ENCODE assay signal across 9 cellular contexts in genomic region chr17:28547623-28548416, GRCh38. TPM values are rescaled to one million over a fixed set of nuclear protein-coding genes. Genes with fewer than 3 reads are reported as not detected.
A peak's percentile ranks its signal among the peaks of the same experiment; 100 is the strongest.
DNase-seq lines count a peak whose midpoint lies in the region; ATAC-seq, FAIRE-seq and TF ChIP-seq lines count a peak whose summit lies in the region.
"Had no signal": no experiment of that assay in that cellular context is flagged by ENCODE, and none has a peak within 500 bp of the region (broad histone marks: within the 10 kb centered on the region; RNA-seq: fewer than 3 reads in every experiment).

No MANE protein-coding gene starts in this region.

- FAIRE-seq in HTR-8/SVneo (lab: Jason Lieb, UNC), result peak; percentile 74

- peak overlapping the region; percentile 79 to 84 for H3K27ac Mint-ChIP-seq in activated naive CD4-positive, alpha-beta T cell treated with anti-CD3 and anti-CD28 coated beads, Interleukin-2, amount 50 U/mL, for 72 hours

- peaks cover 0 to 7% of the 10 kb centered on the region in 2 donors for H3K36me3 Mint-ChIP-seq in activated naive CD4-positive, alpha-beta T cell treated with anti-CD3 and anti-CD28 coated beads, Interleukin-2, amount 50 U/mL, for 72 hours

- intact Hi-C loops in Right ventricle myocardium inferior (cut with DNase I) (loop anchor here (2.0 kb wide), 1 partner anchor 65 kb away; no protein-coding TSS in a partner anchor), posterior vena cava (cut with DNase I) (no loop called here)

- peak; percentile 78 for ATAC-seq in SK-N-SH treated with all-trans-retinoic acid at 6 μM for 48 hours
- peak; percentile 45 to 47 for ATAC-seq in activated naive CD4-positive, alpha-beta T cell treated with anti-CD3 and anti-CD28 coated beads, Interleukin-2, amount 50 U/mL, for 72 hours
- peak; percentile 62 for ATAC-seq in Right ventricle myocardium inferior
- no peak for ATAC-seq in GM18870 (IDR thresholded peaks at IDR 0.05; ENCODE audit: unreplicated experiment)

- no peaks in the 10 kb centered on the region for H3K9me3 Mint-ChIP-seq in activated naive CD4-positive, alpha-beta T cell treated with anti-CD3 and anti-CD28 coated beads, Interleukin-2, amount 50 U/mL, for 72 hours

- DNase-seq in SIG-M5 treated with dmso at 0.1 percent for 504 hours (lab: John Stamatoyannopoulos, UW; ENCODE audit: unreplicated experiment) (peak; percentile 70), SIG-M5 (lab: John Stamatoyannopoulos, UW) (no peak), HTR-8/SVneo (ENCODE audit: insufficient read length, low spot score) (peak; percentile 87), Right ventricle myocardium inferior (ENCODE audit: missing footprints) (peak; percentile 87), posterior vena cava (ENCODE audit: low spot score) (peak; percentile 92)
- DNase-seq in activated naive CD4-positive, alpha-beta T cell treated with anti-CD3 and anti-CD28 coated beads, Interleukin-2, amount 50 U/mL, for 72 hours (ENCODE audit: low spot score in 2 of 2), result peak; percentile 75 to 84

TF ChIP-seq in SK-N-SH treated with all-trans-retinoic acid at 6 μM for 48 hours, 23 proteins besides CTCF, POLR2A, EP300 and RAD21:
- no peak for TF ChIP-seq GLIS3 (CRISPR knock-in tag; IDR thresholded peaks at IDR 0.05)
- no peak for TF ChIP-seq TCF4 (CRISPR knock-in tag; IDR thresholded peaks at IDR 0.05; ENCODE audit: borderline replicate concordance)
- no peak for TF ChIP-seq PATZ1 (CRISPR knock-in tag; IDR thresholded peaks at IDR 0.05; ENCODE audit: borderline replicate concordance)
- no peak for TF ChIP-seq ZNF70 (CRISPR knock-in tag; IDR thresholded peaks at IDR 0.05)
- no peak for TF ChIP-seq POU6F1 (CRISPR knock-in tag; IDR thresholded peaks at IDR 0.05; ENCODE audit: borderline replicate concordance, low read depth)
- TF ChIP-seq ZFP3 (CRISPR knock-in tag; IDR thresholded peaks at IDR 0.05), result no peak

RNA-seq across cellular contexts. Expression of gene UNC119, which starts 4.6 kb away (rescaled TPM):
- 10 to 100 TPM; 53.0 to 56.6 TPM for total RNA-seq in activated naive CD4-positive, alpha-beta T cell treated with anti-CD3 and anti-CD28 coated beads, Interleukin-2, amount 50 U/mL, for 72 hours
- total RNA-seq in Right ventricle myocardium inferior (22.2 TPM), posterior vena cava (10 to 100 TPM; 12.9 to 15.6 TPM)

RNA-seq across cellular contexts. Expression of gene PIGS, which starts 23.5 kb away (rescaled TPM):
- total RNA-seq in activated naive CD4-positive, alpha-beta T cell treated with anti-CD3 and anti-CD28 coated beads, Interleukin-2, amount 50 U/mL, for 72 hours, result 10 to 100 TPM; 39.6 to 44.1 TPM
- 41.1 TPM for total RNA-seq in Right ventricle myocardium inferior
- total RNA-seq in posterior vena cava, result 10 to 100 TPM; 27.6 to 33.8 TPM

RNA-seq across cellular contexts. Expression of gene ALDOC, which starts 28.9 kb away (rescaled TPM):
- 100 to 1,000 TPM in 1 of 2 donors, 10 to 100 TPM in 1; 41.6 to 220 TPM for total RNA-seq in activated naive CD4-positive, alpha-beta T cell treated with anti-CD3 and anti-CD28 coated beads, Interleukin-2, amount 50 U/mL, for 72 hours
- 396 TPM for total RNA-seq in Right ventricle myocardium inferior
- 1 to 10 TPM; 6.9 to 8.4 TPM for total RNA-seq in posterior vena cava

RNA-seq across cellular contexts. Expression of gene FOXN1, which starts 41.7 kb away (rescaled TPM):
- total RNA-seq in activated naive CD4-positive, alpha-beta T cell treated with anti-CD3 and anti-CD28 coated beads, Interleukin-2, amount 50 U/mL, for 72 hours, result not detected
- total RNA-seq in Right ventricle myocardium inferior, result not detected
- total RNA-seq in posterior vena cava, result not detected
- total RNA-seq: temporal lobe had no signal

RNA-seq across cellular contexts. Expression of gene SPAG5, which starts 51.0 kb away (rescaled TPM):
- total RNA-seq in activated naive CD4-positive, alpha-beta T cell treated with anti-CD3 and anti-CD28 coated beads, Interleukin-2, amount 50 U/mL, for 72 hours, result 100 to 1,000 TPM; 150 to 326 TPM
- total RNA-seq in Right ventricle myocardium inferior (1.6 TPM), posterior vena cava (1 to 10 TPM; 1.8 to 1.9 TPM)

Comparison
In these comparisons a context has a peak if more than half of its experiments do, and no peak if none do; other contexts are left out.
1. RNA of gene ALDOC, which starts 28.9 kb away (total RNA-seq): 396 TPM in Right ventricle myocardium inferior (single experiment) and 41.6 to 220 TPM in activated naive CD4-positive, alpha-beta T cell treated with anti-CD3 and anti-CD28 coated beads, Interleukin-2, amount 50 U/mL, for 72 hours; 6.9 to 8.4 TPM in posterior vena cava; every median in the first group is over 4 times any median in the second.